Comparison of ENCODE assay signal across 31 cellular contexts in genomic region chr3:66211779-66212178, GRCh38. TPM values are rescaled to one million over a fixed set of nuclear protein-coding genes. Genes with fewer than 3 reads are reported as not detected.
DNase-seq lines count a peak whose midpoint lies in the region; ATAC-seq and TF ChIP-seq lines count a peak whose summit lies in the region.
"Had no signal": no experiment of that assay in that cellular context is flagged by ENCODE, and none has a peak within 500 bp of the region (broad histone marks: within the 10 kb centered on the region; RNA-seq: fewer than 3 reads in every experiment).

No MANE protein-coding gene starts in this region.

- no peak overlapping the region for H3K4me3 Mint-ChIP-seq in activated T-helper 17 cell treated with anti-CD3 and anti-CD28 coated beads, Interleukin-2, amount 50 U/mL, for 72 hours
- H3K4me3 Mint-ChIP-seq in activated CD4-positive, alpha-beta memory T cell treated with anti-CD3 and anti-CD28 coated beads for 36 hours: no peak overlapping the region
- H3K4me3 Mint-ChIP-seq in CD4-positive, alpha-beta T cell: no peak overlapping the region
- H3K4me3 Mint-ChIP-seq: activated CD4-positive, alpha-beta T cell treated with anti-CD3 and anti-CD28 coated beads for 36 hours; activated CD8-positive, alpha-beta memory T cell treated with anti-CD3 and anti-CD28 coated beads, Interleukin-2, amount 10 ng/mL, durations not matched to agents 7 days and 5 days; CD4-positive, CD25-positive, alpha-beta regulatory T cell; effector memory CD8-positive, alpha-beta T cell; naive thymus-derived CD8-positive, alpha-beta T cell; stimulated activated naive B cell treated with anti-CD40 and anti-IgM and Interleukin-4, amounts not matched to agents 10 μg/mL and 1 μg/mL and 100 μg/mL, for 72 hours; T-helper 1 cell treated with Interleukin-12 subunit alpha and Interleukin-12 subunit beta and Interleukin-4 antibody, amounts not matched to agents 30 μg/mL and 1 μg/mL, for 36 hours had no signal

- intact Hi-C loops in tibial artery (cut with DNase I; ENCODE audit: low total_unique reads): no loop called here
- intact Hi-C loops in activated CD4-positive, alpha-beta memory T cell treated with anti-CD3 and anti-CD28 coated beads for 36 hours (cut with micrococcal nuclease): no loop called here
- intact Hi-C loops in CD4-positive, alpha-beta T cell (cut with DNase I, micrococcal nuclease): no loop called here

- ATAC-seq in activated CD4-positive, CD25-positive, alpha-beta regulatory T cell treated with anti-CD3 and anti-CD28 coated beads, Interleukin-2, amount 50 U/mL, for 24 hours: peak; percentile 69 to 74
- ATAC-seq in HG03039 (IDR thresholded peaks at IDR 0.05; ENCODE audit: unreplicated experiment): peak; percentile 68
- peak; percentile 7 for ATAC-seq in activated T-helper 17 cell treated with anti-CD3 and anti-CD28 coated beads, Interleukin-2, amount 50 U/mL, for 72 hours (replicated peaks)
- no peak for ATAC-seq in CD4-positive, alpha-beta T cell (ENCODE audit: poor library complexity)
- ATAC-seq: activated CD4-positive, alpha-beta T cell treated with anti-CD3 and anti-CD28 coated beads for 36 hours; activated CD8-positive, alpha-beta memory T cell treated with anti-CD3 and anti-CD28 coated beads, Interleukin-2, amount 10 ng/mL, durations not matched to agents 7 days and 5 days; effector memory CD8-positive, alpha-beta T cell; gastrocnemius medialis; HCT116; naive thymus-derived CD8-positive, alpha-beta T cell; stimulated activated naive B cell treated with anti-CD40 and anti-IgM and Interleukin-4, amounts not matched to agents 10 μg/mL and 1 μg/mL and 100 μg/mL, for 72 hours had no signal

- DNase-seq in activated CD4-positive, CD25-positive, alpha-beta regulatory T cell treated with anti-CD3 and anti-CD28 coated beads, Interleukin-2, amount 50 U/mL, for 72 hours: no peak
- no peak for DNase-seq in tibial artery
- DNase-seq in hippocampal formation (lab: John Stamatoyannopoulos, UW): no peak
- no peak for DNase-seq in activated CD4-positive, alpha-beta memory T cell treated with anti-CD3 and anti-CD28 coated beads for 36 hours
- DNase-seq in CD4-positive, alpha-beta T cell: no peak
- DNase-seq: activated CD4-positive, alpha-beta T cell treated with anti-CD3 and anti-CD28 coated beads for 36 hours; activated CD8-positive, alpha-beta memory T cell treated with anti-CD3 and anti-CD28 coated beads, Interleukin-2, amount 10 ng/mL, durations not matched to agents 7 days and 5 days; activated naive CD4-positive, alpha-beta T cell treated with anti-CD3 and anti-CD28 coated beads, Interleukin-2, amount 50 U/mL, for 16 hours; anterior cingulate cortex; effector memory CD8-positive, alpha-beta T cell; gastrocnemius medialis; left ventricle myocardium inferior; naive thymus-derived CD8-positive, alpha-beta T cell; NCI-H1694 treated with DMSO at 0.1 percent for 48 hours; NCI-H226; NCI-H82; retina; stimulated activated CD4-positive, alpha-beta T cell treated with anti-CD3 and anti-CD28 coated beads, Interleukin-4, amount 100 ng/mL, for 1 hour; stimulated activated naive B cell treated with anti-CD40 and anti-IgM and Interleukin-4, amounts not matched to agents 10 μg/mL and 1 μg/mL and 100 μg/mL, for 72 hours had no signal

- no peaks in the 10 kb centered on the region for H3K36me3 ChIP-seq in tibial artery
- H3K36me3 ChIP-seq: cardiac muscle cell, esophagus muscularis mucosa, gastrocnemius medialis, left ventricle myocardium inferior had no signal

- no peak overlapping the region for H3K4me3 ChIP-seq in tibial artery
- H3K4me3 ChIP-seq: cardiac muscle cell, coronary artery, esophagus muscularis mucosa, gastrocnemius medialis, left ventricle myocardium inferior, SK-N-MC, smooth muscle cell had no signal

- H3K9me3 ChIP-seq in tibial artery: no peaks in the 10 kb centered on the region
- peaks cover 3% of the 10 kb centered on the region for H3K9me3 ChIP-seq in CD4-positive, alpha-beta T cell (ENCODE audit: control insufficient read depth, low read length)
- H3K9me3 ChIP-seq: esophagus muscularis mucosa, gastrocnemius medialis, left ventricle myocardium inferior had no signal

- no peaks in the 10 kb centered on the region for H3K36me3 Mint-ChIP-seq in activated T-helper 17 cell treated with anti-CD3 and anti-CD28 coated beads, Interleukin-2, amount 50 U/mL, for 72 hours (ENCODE audit: low read depth)
- no peaks in the 10 kb centered on the region for H3K36me3 Mint-ChIP-seq in activated CD4-positive, alpha-beta memory T cell treated with anti-CD3 and anti-CD28 coated beads for 36 hours
- no peaks in the 10 kb centered on the region for H3K36me3 Mint-ChIP-seq in CD4-positive, alpha-beta T cell (ENCODE audit: low read depth)
- H3K36me3 Mint-ChIP-seq: activated CD8-positive, alpha-beta memory T cell treated with anti-CD3 and anti-CD28 coated beads, Interleukin-2, amount 10 ng/mL, durations not matched to agents 7 days and 5 days; CD4-positive, CD25-positive, alpha-beta regulatory T cell; naive thymus-derived CD8-positive, alpha-beta T cell; stimulated activated naive B cell treated with anti-CD40 and anti-IgM and Interleukin-4, amounts not matched to agents 10 μg/mL and 1 μg/mL and 100 μg/mL, for 72 hours had no signal

- no peaks in the 10 kb centered on the region for H3K4me1 Mint-ChIP-seq in activated T-helper 17 cell treated with anti-CD3 and anti-CD28 coated beads, Interleukin-2, amount 50 U/mL, for 72 hours
- H3K4me1 Mint-ChIP-seq in activated CD4-positive, alpha-beta memory T cell treated with anti-CD3 and anti-CD28 coated beads for 36 hours (ENCODE audit: low read depth): peaks cover 4% of the 10 kb centered on the region
- no peaks in the 10 kb centered on the region for H3K4me1 Mint-ChIP-seq in CD4-positive, alpha-beta T cell (ENCODE audit: low read depth)
- H3K4me1 Mint-ChIP-seq: activated CD4-positive, alpha-beta T cell treated with anti-CD3 and anti-CD28 coated beads for 36 hours; CD4-positive, CD25-positive, alpha-beta regulatory T cell; naive thymus-derived CD8-positive, alpha-beta T cell; stimulated activated naive B cell treated with anti-CD40 and anti-IgM and Interleukin-4, amounts not matched to agents 10 μg/mL and 1 μg/mL and 100 μg/mL, for 72 hours had no signal

- no peaks in the 10 kb centered on the region for H3K27me3 ChIP-seq in tibial artery
- no peaks in the 10 kb centered on the region for H3K27me3 ChIP-seq in CD4-positive, alpha-beta T cell (ENCODE audit: control insufficient read depth, insufficient read depth, low read length)
- H3K27me3 ChIP-seq: cardiac muscle cell, gastrocnemius medialis had no signal

- H3K4me1 ChIP-seq in tibial artery: no peaks in the 10 kb centered on the region
- H3K4me1 ChIP-seq: esophagus muscularis mucosa, gastrocnemius medialis, left ventricle myocardium inferior had no signal

- no peak for TF ChIP-seq CTCF in tibial artery (IDR thresholded peaks at IDR 0.05)
- TF ChIP-seq CTCF in CD4-positive, alpha-beta T cell (IDR thresholded peaks at IDR 0.05): no peak

- POLR2A ChIA-PET in activated CD4-positive, alpha-beta memory T cell treated with anti-CD3 and anti-CD28 coated beads for 36 hours (lab: Charles Lee): no interaction called here
- POLR2A ChIA-PET in CD4-positive, alpha-beta T cell (lab: Charles Lee): no interaction called here

- no peaks in the 10 kb centered on the region for H3K9me3 Mint-ChIP-seq in activated T-helper 17 cell treated with anti-CD3 and anti-CD28 coated beads, Interleukin-2, amount 50 U/mL, for 72 hours
- peaks cover 4% of the 10 kb centered on the region for H3K9me3 Mint-ChIP-seq in activated CD4-positive, alpha-beta memory T cell treated with anti-CD3 and anti-CD28 coated beads for 36 hours
- H3K9me3 Mint-ChIP-seq in CD4-positive, alpha-beta T cell: no peaks in the 10 kb centered on the region
- H3K9me3 Mint-ChIP-seq: CD4-positive, CD25-positive, alpha-beta regulatory T cell; effector memory CD8-positive, alpha-beta T cell; T-helper 1 cell treated with Interleukin-12 subunit alpha and Interleukin-12 subunit beta and Interleukin-4 antibody, amounts not matched to agents 30 μg/mL and 1 μg/mL, for 36 hours had no signal

- no peak overlapping the region for H3K27ac ChIP-seq in tibial artery
- H3K27ac ChIP-seq in CD4-positive, alpha-beta T cell (ENCODE audit: low read depth, low read length): no peak overlapping the region
- H3K27ac ChIP-seq: 22Rv1, cardiac muscle cell, coronary artery, esophagus muscularis mucosa, gastrocnemius medialis, left ventricle myocardium inferior, SK-N-MC had no signal

- H3K27me3 Mint-ChIP-seq in activated T-helper 17 cell treated with anti-CD3 and anti-CD28 coated beads, Interleukin-2, amount 50 U/mL, for 72 hours: no peaks in the 10 kb centered on the region
- no peaks in the 10 kb centered on the region for H3K27me3 Mint-ChIP-seq in activated CD4-positive, alpha-beta memory T cell treated with anti-CD3 and anti-CD28 coated beads for 36 hours
- peaks cover 4% of the 10 kb centered on the region for H3K27me3 Mint-ChIP-seq in CD4-positive, alpha-beta T cell
- H3K27me3 Mint-ChIP-seq: activated CD8-positive, alpha-beta memory T cell treated with anti-CD3 and anti-CD28 coated beads, Interleukin-2, amount 10 ng/mL, durations not matched to agents 7 days and 5 days; CD4-positive, CD25-positive, alpha-beta regulatory T cell had no signal

- CTCF ChIA-PET in activated CD4-positive, alpha-beta memory T cell treated with anti-CD3 and anti-CD28 coated beads for 36 hours (lab: Charles Lee): no interaction called here
- CTCF ChIA-PET in CD4-positive, alpha-beta T cell (lab: Charles Lee): no interaction called here

- no peak overlapping the region for H3K27ac Mint-ChIP-seq in activated T-helper 17 cell treated with anti-CD3 and anti-CD28 coated beads, Interleukin-2, amount 50 U/mL, for 72 hours
- H3K27ac Mint-ChIP-seq in activated CD4-positive, alpha-beta memory T cell treated with anti-CD3 and anti-CD28 coated beads for 36 hours: no peak overlapping the region
- no peak overlapping the region for H3K27ac Mint-ChIP-seq in CD4-positive, alpha-beta T cell
- H3K27ac Mint-ChIP-seq: activated CD4-positive, alpha-beta T cell treated with anti-CD3 and anti-CD28 coated beads for 36 hours; activated CD8-positive, alpha-beta memory T cell treated with anti-CD3 and anti-CD28 coated beads, Interleukin-2, amount 10 ng/mL, durations not matched to agents 7 days and 5 days; CD4-positive, CD25-positive, alpha-beta regulatory T cell; effector memory CD8-positive, alpha-beta T cell; naive thymus-derived CD8-positive, alpha-beta T cell; stimulated activated naive B cell treated with anti-CD40 and anti-IgM and Interleukin-4, amounts not matched to agents 10 μg/mL and 1 μg/mL and 100 μg/mL, for 72 hours; T-helper 1 cell treated with Interleukin-12 subunit alpha and Interleukin-12 subunit beta and Interleukin-4 antibody, amounts not matched to agents 30 μg/mL and 1 μg/mL, for 36 hours had no signal

RNA-seq across cellular contexts. Expression of gene SLC25A26, which starts 9.0 kb away (rescaled TPM):
- total RNA-seq in activated T-helper 17 cell treated with anti-CD3 and anti-CD28 coated beads, Interleukin-2, amount 50 U/mL, for 72 hours: 10 to 100 TPM; 27.1 to 32.6 TPM
- 10 to 100 TPM; 22.6 TPM for total RNA-seq in activated CD4-positive, alpha-beta memory T cell treated with anti-CD3 and anti-CD28 coated beads for 36 hours
- 10 to 100 TPM; 26.9 to 30.2 TPM for total RNA-seq in CD4-positive, alpha-beta T cell
